In genomic region chr5:137693951-137694721, GRCh38 we compare ENCODE assay signal across 2 cellular contexts.
TF ChIP-seq lines count a peak whose summit lies in the region.

No MANE protein-coding gene starts in this region.

TF ChIP-seq in SK-N-SH, 30 proteins besides CTCF, POLR2A, EP300 and RAD21:
- TF ChIP-seq ZBTB33 (IDR thresholded peaks at IDR 0.05; ENCODE audit: borderline replicate concordance, low read depth) = no peak
- no peak for TF ChIP-seq RCOR1 (IDR thresholded peaks at IDR 0.05; ENCODE audit: low read length)
- TF ChIP-seq IRF3 (IDR thresholded peaks at IDR 0.05; ENCODE audit: low read depth, low read length) = no peak
- no peak for TF ChIP-seq NFIC (IDR thresholded peaks at IDR 0.05; ENCODE audit: borderline replicate concordance)
- TF ChIP-seq GATA2 (CRISPR knock-in tag; IDR thresholded peaks at IDR 0.05) = peak; percentile 58

TF ChIP-seq in SK-N-SH treated with all-trans-retinoic acid at 6 μM for 48 hours, 23 proteins besides CTCF, POLR2A, EP300 and RAD21:
- TF ChIP-seq ZNF8 (CRISPR knock-in tag; IDR thresholded peaks at IDR 0.05) (no peak), SNAI2 (CRISPR knock-in tag; IDR thresholded peaks at IDR 0.05) (no peak), ZFP3 (CRISPR knock-in tag; IDR thresholded peaks at IDR 0.05) (no peak), ARNTL (CRISPR knock-in tag; IDR thresholded peaks at IDR 0.05; ENCODE audit: borderline replicate concordance, low read depth) (no peak), ZFP30 (CRISPR knock-in tag; IDR thresholded peaks at IDR 0.05) (no peak), TSHZ2 (CRISPR knock-in tag; IDR thresholded peaks at IDR 0.05) (no peak), RARB (CRISPR knock-in tag; IDR thresholded peaks at IDR 0.05) (no peak), ZNF565 (CRISPR knock-in tag; conservative IDR thresholded peaks at IDR 0.05; ENCODE audit: low read depth) (no peak), ZC3H10 (CRISPR knock-in tag; IDR thresholded peaks at IDR 0.05) (no peak)
- TF ChIP-seq, protein P1, sequence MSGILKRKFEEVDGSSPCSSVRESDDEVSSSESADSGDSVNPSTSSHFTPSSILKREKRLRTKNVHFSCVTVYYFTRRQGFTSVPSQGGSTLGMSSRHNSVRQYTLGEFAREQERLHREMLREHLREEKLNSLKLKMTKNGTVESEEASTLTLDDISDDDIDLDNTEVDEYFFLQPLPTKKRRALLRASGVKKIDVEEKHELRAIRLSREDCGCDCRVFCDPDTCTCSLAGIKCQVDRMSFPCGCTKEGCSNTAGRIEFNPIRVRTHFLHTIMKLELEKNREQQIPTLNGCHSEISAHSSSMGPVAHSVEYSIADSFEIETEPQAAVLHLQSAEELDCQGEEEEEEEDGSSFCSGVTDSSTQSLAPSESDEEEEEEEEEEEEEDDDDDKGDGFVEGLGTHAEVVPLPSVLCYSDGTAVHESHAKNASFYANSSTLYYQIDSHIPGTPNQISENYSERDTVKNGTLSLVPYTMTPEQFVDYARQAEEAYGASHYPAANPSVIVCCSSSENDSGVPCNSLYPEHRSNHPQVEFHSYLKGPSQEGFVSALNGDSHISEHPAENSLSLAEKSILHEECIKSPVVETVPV (CRISPR knock-in tag; IDR thresholded peaks at IDR 0.05) = no peak
- TF ChIP-seq, protein P2, sequence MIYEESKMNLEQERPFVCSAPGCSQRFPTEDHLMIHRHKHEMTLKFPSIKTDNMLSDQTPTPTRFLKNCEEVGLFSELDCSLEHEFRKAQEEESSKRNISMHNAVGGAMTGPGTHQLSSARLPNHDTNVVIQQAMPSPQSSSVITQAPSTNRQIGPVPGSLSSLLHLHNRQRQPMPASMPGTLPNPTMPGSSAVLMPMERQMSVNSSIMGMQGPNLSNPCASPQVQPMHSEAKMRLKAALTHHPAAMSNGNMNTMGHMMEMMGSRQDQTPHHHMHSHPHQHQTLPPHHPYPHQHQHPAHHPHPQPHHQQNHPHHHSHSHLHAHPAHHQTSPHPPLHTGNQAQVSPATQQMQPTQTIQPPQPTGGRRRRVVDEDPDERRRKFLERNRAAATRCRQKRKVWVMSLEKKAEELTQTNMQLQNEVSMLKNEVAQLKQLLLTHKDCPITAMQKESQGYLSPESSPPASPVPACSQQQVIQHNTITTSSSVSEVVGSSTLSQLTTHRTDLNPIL (CRISPR knock-in tag; IDR thresholded peaks at IDR 0.05; ENCODE audit: low read depth) = no peak
